ENCODE assay signal across 27 cellular contexts in the genomic region with DNA sequence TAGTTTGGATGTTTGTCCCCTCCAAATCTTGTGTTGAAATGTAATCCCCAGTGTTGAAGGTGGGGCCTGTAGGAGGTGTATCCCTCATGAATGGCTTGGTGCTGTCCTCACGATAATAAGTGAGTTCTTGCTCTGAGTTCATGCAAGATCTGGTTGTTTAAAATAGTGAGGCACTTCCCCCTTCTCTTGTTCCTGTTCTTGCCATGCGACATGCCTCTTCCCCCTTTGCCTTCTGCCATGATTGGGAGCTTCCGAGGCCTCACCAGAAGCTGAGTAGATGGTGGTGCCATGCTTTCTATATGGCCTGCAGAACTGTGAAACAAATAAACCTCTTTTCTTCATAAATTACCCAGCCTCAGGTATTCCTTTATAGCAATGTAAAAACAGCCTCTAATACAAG. TPM values are rescaled to one million over a fixed set of nuclear protein-coding genes. Genes with fewer than 3 reads are reported as not detected.
"Had no signal": no experiment of that assay in that cellular context is flagged by ENCODE, and none has a peak within 500 bp of the region (broad histone marks: within the 10 kb centered on the region; RNA-seq: fewer than 3 reads in every experiment).

No MANE protein-coding gene starts in this region.

- H3K4me3 ChIP-seq: ascending aorta, breast epithelium, lower lobe of right lung, right lobe of liver, smooth muscle cell, tibial nerve, vagina had no signal

- ATAC-seq: effector memory CD8-positive, alpha-beta T cell; left cardiac atrium; lower lobe of right lung; right lobe of liver had no signal

- H3K27ac ChIP-seq: ascending aorta, breast epithelium, epithelial cell of prostate, lower lobe of right lung, right lobe of liver, tibial nerve, vagina had no signal

- H3K4me2 ChIP-seq: smooth muscle cell had no signal

- H3K4me1 ChIP-seq: ascending aorta, breast epithelium, lower lobe of right lung, tibial nerve, vagina had no signal

- H3K27me3 ChIP-seq: ascending aorta, breast epithelium, right lobe of liver, tibial nerve, vagina had no signal

- H3K36me3 ChIP-seq: ascending aorta, breast epithelium, lower lobe of right lung, right lobe of liver, tibial nerve, vagina had no signal

- H3K9me3 ChIP-seq: ascending aorta, breast epithelium, lower lobe of right lung, right lobe of liver, vagina had no signal

- DNase-seq: activated CD4-positive, CD25-positive, alpha-beta regulatory T cell treated with anti-CD3 and anti-CD28 coated beads, Interleukin-2, amount 50 U/mL, for 72 hours; activated naive CD4-positive, alpha-beta T cell; dermis blood vessel endothelial cell; effector memory CD8-positive, alpha-beta T cell; foreskin melanocyte; head of caudate nucleus; immature natural killer cell; left cardiac atrium; lower lobe of right lung; right lobe of liver; stimulated activated CD4-positive, alpha-beta T cell treated with anti-CD3 and anti-CD28 coated beads, Interleukin-4, amount 100 ng/mL, for 4 hours; stimulated activated CD8-positive, alpha-beta memory T cell treated with anti-CD3 and anti-CD28 coated beads, Interleukin-4, amount 100 ng/mL, for 48 hours; stimulated activated naive CD4-positive, alpha-beta T cell treated with Interleukin-2 at 50 U/mL for 16 hours; substantia nigra had no signal

RNA-seq across cellular contexts. Expression of a gene that starts 39.2 kb away (rescaled TPM):
- total RNA-seq: activated CD8-positive, alpha-beta memory T cell treated with anti-CD3 and anti-CD28 coated beads for 36 hours; activated T-helper 1 cell treated with anti-CD3 and anti-CD28 coated beads, Interleukin-12 subunit alpha, Interleukin-12 subunit beta, Interleukin-2, Interleukin-4 antibody, amounts not matched to agents 30 ng/mL and 10 ng/mL and 1 ng/mL, durations not matched to agents 14 hours and 24 hours and 36 hours; ascending aorta; breast epithelium; cerebellum; dermis blood vessel endothelial cell; fibroblast of lung; lower lobe of right lung; mesothelial cell of epicardium; osteoblast; pulmonary artery endothelial cell; right lobe of liver; smooth muscle cell; tibial nerve; vagina had no signal
